In genomic region chr21:44706026-44706705, GRCh38 we compare ENCODE assay signal across 15 cellular contexts. TPM values are rescaled to one million over a fixed set of nuclear protein-coding genes. Genes with fewer than 3 reads are reported as not detected.
DNase-seq lines count a peak whose midpoint lies in the region; TF ChIP-seq lines count a peak whose summit lies in the region.
"Had no signal": no experiment of that assay in that cellular context is flagged by ENCODE, and none has a peak within 500 bp of the region (broad histone marks: within the 10 kb centered on the region; RNA-seq: fewer than 3 reads in every experiment).

No MANE protein-coding gene starts in this region.

- H3K27ac Mint-ChIP-seq in activated CD4-positive, alpha-beta T cell treated with anti-CD3 and anti-CD28 coated beads, Interleukin-2, amount 10 ng/mL, durations not matched to agents 7 days and 5 days: peak overlapping the region; percentile 41
- H3K27ac Mint-ChIP-seq: CD8-positive, alpha-beta T cell had no signal

- POLR2A ChIA-PET in activated CD4-positive, alpha-beta T cell treated with anti-CD3 and anti-CD28 coated beads, Interleukin-2, amount 10 ng/mL, durations not matched to agents 7 days and 5 days (lab: Charles Lee): no interaction called here

- peaks cover 6% of the 10 kb centered on the region for H3K4me1 Mint-ChIP-seq in activated CD4-positive, alpha-beta T cell treated with anti-CD3 and anti-CD28 coated beads, Interleukin-2, amount 10 ng/mL, durations not matched to agents 7 days and 5 days

- H3K9me3 ChIP-seq in iPS DF 6.9 (ENCODE audit: control insufficient read depth, insufficient read depth, low read length): no peaks in the 10 kb centered on the region
- no peaks in the 10 kb centered on the region for H3K9me3 ChIP-seq in smooth muscle cell (replicated peaks; ENCODE audit: low read depth)
- H3K9me3 ChIP-seq: tibial artery had no signal

- peaks cover 83% of the 10 kb centered on the region for H3K27me3 Mint-ChIP-seq in activated CD4-positive, alpha-beta T cell treated with anti-CD3 and anti-CD28 coated beads, Interleukin-2, amount 10 ng/mL, durations not matched to agents 7 days and 5 days

- no peak for TF ChIP-seq CTCF in smooth muscle cell (IDR thresholded peaks at IDR 0.05; ENCODE audit: borderline replicate concordance, insufficient read depth, poor library complexity, severe bottlenecking)

- peaks cover 15% of the 10 kb centered on the region for H3K36me3 Mint-ChIP-seq in activated CD4-positive, alpha-beta T cell treated with anti-CD3 and anti-CD28 coated beads, Interleukin-2, amount 10 ng/mL, durations not matched to agents 7 days and 5 days (ENCODE audit: low read depth)
- H3K36me3 Mint-ChIP-seq: CD8-positive, alpha-beta T cell had no signal

- no peaks in the 10 kb centered on the region for H3K79me2 ChIP-seq in smooth muscle cell (ENCODE audit: low read depth)

- no peaks in the 10 kb centered on the region for H4K20me1 ChIP-seq in smooth muscle cell (ENCODE audit: low read depth)

- CTCF ChIA-PET in activated CD4-positive, alpha-beta T cell treated with anti-CD3 and anti-CD28 coated beads, Interleukin-2, amount 10 ng/mL, durations not matched to agents 7 days and 5 days (lab: Charles Lee): no interaction called here

- no peak overlapping the region for H3K9ac ChIP-seq in smooth muscle cell (ENCODE audit: low read depth)

- H3K9me3 Mint-ChIP-seq in activated CD4-positive, alpha-beta T cell treated with anti-CD3 and anti-CD28 coated beads, Interleukin-2, amount 10 ng/mL, durations not matched to agents 7 days and 5 days: peaks cover 12% of the 10 kb centered on the region

- H3K4me3 ChIP-seq in iPS DF 6.9 (ENCODE audit: low read length) (peak overlapping the region; percentile 26; the same call in 1 of the 2 replicates), smooth muscle cell (no peak overlapping the region)
- H3K4me3 ChIP-seq: ovary, tibial artery had no signal

- WGBS in iPS DF 6.9 (ENCODE audit: insufficient coverage, insufficient read length): no CpG with 5 or more reads among the region's 54 CpGs
- 4% methylated on average over 45 of the region's 54 CpGs for WGBS in smooth muscle cell (ENCODE audit: low lambda C conversion rate)

- H3K27me3 ChIP-seq in iPS DF 6.9 (ENCODE audit: control insufficient read depth, insufficient read depth, low read length) (peaks cover 24% of the 10 kb centered on the region), smooth muscle cell (ENCODE audit: low read depth) (peaks cover 82% of the 10 kb centered on the region)
- H3K27me3 ChIP-seq: ovary had no signal

- no peaks in the 10 kb centered on the region for H3F3A ChIP-seq in smooth muscle cell (ENCODE audit: low read depth)

- DNase-seq in activated CD4-positive, alpha-beta T cell treated with anti-CD3 and anti-CD28 coated beads, Interleukin-2, amount 10 ng/mL, durations not matched to agents 7 days and 5 days: no peak
- DNase-seq in activated CD4-positive, alpha-beta T cell treated with anti-CD3 and anti-CD28 coated beads for 48 hours: no peak
- DNase-seq in iPS DF 6.9 (ENCODE audit: low read depth, low spot score) (no peak), smooth muscle cell (lab: John Stamatoyannopoulos, UW; ENCODE audit: unreplicated experiment) (no peak), OCI-M1 (lab: John Stamatoyannopoulos, UW) (no peak), NCI-H774 (lab: John Stamatoyannopoulos, UW) (no peak)
- DNase-seq: mesenchymal stem cell, NCI-H1417, NCI-H446 had no signal

- peaks cover 24% of the 10 kb centered on the region for H3K4me1 ChIP-seq in iPS DF 6.9 (ENCODE audit: control insufficient read depth, insufficient read depth, low read length)
- H3K4me1 ChIP-seq in smooth muscle cell (ENCODE audit: low read depth): peaks cover 33% of the 10 kb centered on the region

- H3K36me3 ChIP-seq in iPS DF 6.9 (ENCODE audit: control insufficient read depth, insufficient read depth, low read length) (no peaks in the 10 kb centered on the region), smooth muscle cell (ENCODE audit: low read depth) (no peaks in the 10 kb centered on the region)
- H3K36me3 ChIP-seq: ovary, tibial artery had no signal

- no peak overlapping the region for H3K4me3 Mint-ChIP-seq in activated CD4-positive, alpha-beta T cell treated with anti-CD3 and anti-CD28 coated beads, Interleukin-2, amount 10 ng/mL, durations not matched to agents 7 days and 5 days
- H3K4me3 Mint-ChIP-seq: CD8-positive, alpha-beta T cell had no signal

- H2AFZ ChIP-seq in smooth muscle cell (ENCODE audit: low read depth): no peak overlapping the region

- H3K4me2 ChIP-seq in smooth muscle cell: peak overlapping the region; percentile 67

- no peak overlapping the region for H3K27ac ChIP-seq in iPS DF 6.9 (ENCODE audit: low read length)
- H3K27ac ChIP-seq in smooth muscle cell (ENCODE audit: low read depth): no peak overlapping the region
- H3K27ac ChIP-seq: ovary, tibial artery had no signal

RNA-seq across cellular contexts. Expression of gene TSPEAR, which starts 5.2 kb away (rescaled TPM):
- not detected for total RNA-seq in activated CD4-positive, alpha-beta T cell treated with anti-CD3 and anti-CD28 coated beads, Interleukin-2, amount 10 ng/mL, durations not matched to agents 7 days and 5 days
- not detected in 2 replicates for total RNA-seq in smooth muscle cell
- polyA plus RNA-seq in smooth muscle cell: 0.71 and 1.7 TPM in 2 replicates
- total RNA-seq: astrocyte; CD8-positive, alpha-beta T cell; OCI-LY7 had no signal

RNA-seq across cellular contexts. Expression of gene KRTAP10-12, which starts 9.2 kb away (rescaled TPM):
- total RNA-seq in activated CD4-positive, alpha-beta T cell treated with anti-CD3 and anti-CD28 coated beads, Interleukin-2, amount 10 ng/mL, durations not matched to agents 7 days and 5 days: not detected
- total RNA-seq in smooth muscle cell: not detected in 2 replicates
- polyA plus RNA-seq in smooth muscle cell: not detected in 2 replicates
- total RNA-seq: A673; astrocyte; CD8-positive, alpha-beta T cell; OCI-LY7; ovary had no signal
- polyA plus RNA-seq: ovary had no signal

RNA-seq across cellular contexts. Expression of gene KRTAP12-1, which starts 24.2 kb away (rescaled TPM):
- total RNA-seq in activated CD4-positive, alpha-beta T cell treated with anti-CD3 and anti-CD28 coated beads, Interleukin-2, amount 10 ng/mL, durations not matched to agents 7 days and 5 days: not detected
- not detected in 2 replicates for total RNA-seq in smooth muscle cell
- not detected in 2 replicates for polyA plus RNA-seq in smooth muscle cell
- total RNA-seq: astrocyte; CD8-positive, alpha-beta T cell; OCI-LY7; ovary had no signal
- polyA plus RNA-seq: ovary had no signal

RNA-seq across cellular contexts. Expression of gene KRTAP12-2, which starts 39.4 kb away (rescaled TPM):
- total RNA-seq in activated CD4-positive, alpha-beta T cell treated with anti-CD3 and anti-CD28 coated beads, Interleukin-2, amount 10 ng/mL, durations not matched to agents 7 days and 5 days: not detected
- total RNA-seq in smooth muscle cell: not detected in 2 replicates
- not detected in 2 replicates for polyA plus RNA-seq in smooth muscle cell
- total RNA-seq: astrocyte; CD8-positive, alpha-beta T cell; OCI-LY7; ovary had no signal
- polyA plus RNA-seq: ovary had no signal

RNA-seq across cellular contexts. Expression of gene KRTAP12-3, which starts 48.4 kb away (rescaled TPM):
- not detected for total RNA-seq in activated CD4-positive, alpha-beta T cell treated with anti-CD3 and anti-CD28 coated beads, Interleukin-2, amount 10 ng/mL, durations not matched to agents 7 days and 5 days
- total RNA-seq in smooth muscle cell: not detected in 2 replicates
- polyA plus RNA-seq in smooth muscle cell: not detected in 2 replicates
- total RNA-seq: A673, astrocyte, OCI-LY7, ovary had no signal
- polyA plus RNA-seq: ovary had no signal
